9 cellular contexts compared by ENCODE assay signal in genomic region chr14:64720190-64720589, GRCh38. TPM values are rescaled to one million over a fixed set of nuclear protein-coding genes. Genes with fewer than 3 reads are reported as not detected.
A peak's percentile ranks its signal among the peaks of the same experiment; 100 is the strongest.
DNase-seq lines count a peak whose midpoint lies in the region; ATAC-seq and TF ChIP-seq lines count a peak whose summit lies in the region.
"Had no signal": no experiment of that assay in that cellular context is flagged by ENCODE, and none has a peak within 500 bp of the region (broad histone marks: within the 10 kb centered on the region; RNA-seq: fewer than 3 reads in every experiment).

No MANE protein-coding gene starts in this region.

- peaks cover 22% of the 10 kb centered on the region in 2 donors for H3K36me3 Mint-ChIP-seq in CD4-positive, alpha-beta memory T cell
- peaks cover 12% of the 10 kb centered on the region for H3K36me3 Mint-ChIP-seq in neural crest cell (ENCODE audit: low read depth)

- peak overlapping the region in 7 of 8 donors; percentile 40 to 77 (median 65) for H3K4me3 Mint-ChIP-seq in CD4-positive, alpha-beta memory T cell
- peak overlapping the region; percentile 56 for H3K4me3 Mint-ChIP-seq in neural crest cell

- ATAC-seq in HG03108 (IDR thresholded peaks at IDR 0.05; ENCODE audit: unreplicated experiment) (no peak), HG03457 (IDR thresholded peaks at IDR 0.05; ENCODE audit: unreplicated experiment) (no peak)

- no peak for TF ChIP-seq CTCF in neural crest cell (conservative IDR thresholded peaks at IDR 0.05)

- peaks cover 77 to 100% (median 91%) of the 10 kb centered on the region in 4 donors for H3K4me1 Mint-ChIP-seq in CD4-positive, alpha-beta memory T cell
- peaks cover 79% of the 10 kb centered on the region for H3K4me1 Mint-ChIP-seq in neural crest cell

- peak overlapping the region; percentile 1 for H3K27ac ChIP-seq in CD4-positive, alpha-beta memory T cell (ENCODE audit: low read depth, low read length)

- H3K36me3 ChIP-seq in CD4-positive, alpha-beta memory T cell (ENCODE audit: insufficient read depth, low read length), result no peaks in the 10 kb centered on the region

- no peaks in the 10 kb centered on the region for H3K9me3 ChIP-seq in CD4-positive, alpha-beta memory T cell (ENCODE audit: control insufficient read depth in 1 of 2, low read length in 2 of 2)

- no peak overlapping the region for H3K4me3 ChIP-seq in CD4-positive, alpha-beta memory T cell (ENCODE audit: low read length in 2 of 2)

- peak overlapping the region; percentile 78 to 97 (median 92) for H3K27ac Mint-ChIP-seq in CD4-positive, alpha-beta memory T cell
- H3K27ac Mint-ChIP-seq in neural crest cell (ENCODE audit: unreplicated experiment), result no peak overlapping the region

- H3K4me1 ChIP-seq in CD4-positive, alpha-beta memory T cell (ENCODE audit: insufficient read depth, low read length), result peaks cover 100% of the 10 kb centered on the region

- POLR2A ChIA-PET in CD4-positive, alpha-beta memory T cell (lab: Charles Lee; ENCODE audit: partially characterized antibody), result interaction anchor here (1.2 to 15.7 kb wide), 3 partner anchors 18 to 195 kb away, joined by 3 to 469 read pairs (median 3); partner anchors contain the start of gene PLEKHG3

- intact Hi-C loops in CD4-positive, alpha-beta memory T cell (cut with micrococcal nuclease), result loop anchor here (5.0 kb wide), 2 partner anchors 37 to 48 kb away; no protein-coding TSS in a partner anchor

- no peaks in the 10 kb centered on the region for H3K27me3 Mint-ChIP-seq in CD4-positive, alpha-beta memory T cell
- peaks cover 98% of the 10 kb centered on the region for H3K27me3 Mint-ChIP-seq in neural crest cell (ENCODE audit: low read depth)

- H3K9me3 Mint-ChIP-seq in CD4-positive, alpha-beta memory T cell, result no peaks in the 10 kb centered on the region
- no peaks in the 10 kb centered on the region for H3K9me3 Mint-ChIP-seq in neural crest cell

- H3K27me3 ChIP-seq in CD4-positive, alpha-beta memory T cell (ENCODE audit: insufficient read depth, low read length), result no peaks in the 10 kb centered on the region

- CTCF ChIA-PET in CD4-positive, alpha-beta memory T cell (lab: Charles Lee; ENCODE audit: partially characterized antibody), result interaction anchor here (1.5 to 8.4 kb wide), 2 partner anchors 14 to 48 kb away, joined by 7 to 67 read pairs; partner anchors contain the start of gene PLEKHG3

- no peak for DNase-seq in CD4-positive, alpha-beta memory T cell
- DNase-seq in NCI-H2029 (lab: John Stamatoyannopoulos, UW) (peak; percentile 64), dermis blood vessel endothelial cell (peak; percentile 42), neural crest cell (ENCODE audit: low read depth, low spot score) (no peak), NCI-H1436 treated with DMSO at 0.1 percent for 48 hours (lab: John Stamatoyannopoulos, UW) (no peak), pons (ENCODE audit: low spot score) (no peak)
- DNase-seq: activated CD4-positive, alpha-beta T cell treated with anti-CD3 and anti-CD28 coated beads for 4 hours had no signal

RNA-seq across cellular contexts. Expression of gene PLEKHG3, which starts 16.0 kb away (rescaled TPM):
- 10 to 100 TPM; 53.3 to 56.5 TPM for total RNA-seq in CD4-positive, alpha-beta memory T cell
- polyA plus RNA-seq in CD4-positive, alpha-beta memory T cell, result 10 to 100 TPM; 10.8 to 62.6 TPM
- total RNA-seq in dermis blood vessel endothelial cell, result 9.2 and 9.4 TPM in 2 replicates
- total RNA-seq in neural crest cell, result 43.4 and 46.0 TPM in 2 replicates

Comparison
In these comparisons a context has a peak if more than half of its experiments do, and no peak if none do; other contexts are left out.
1. DNase-seq: peak in NCI-H2029 (single experiment) and dermis blood vessel endothelial cell (single experiment); none in CD4-positive, alpha-beta memory T cell (0 of 5), neural crest cell (single experiment), NCI-H1436 treated with DMSO at 0.1 percent for 48 hours (single experiment) and pons (single experiment).